Comparison of ENCODE assay signal across 8 cellular contexts in genomic region chr13:76886292-76887061, GRCh38. TPM values are rescaled to one million over a fixed set of nuclear protein-coding genes. Genes with fewer than 3 reads are reported as not detected.
DNase-seq lines count a peak whose midpoint lies in the region; ATAC-seq and TF ChIP-seq lines count a peak whose summit lies in the region.

Gene KCTD12, minus strand, starts transcription at chr13:76886405. Its CDS starts 257 bp downstream, at chr13:76886148.

- no peak within 1 kb of the TSS for H3K27ac Mint-ChIP-seq in nephron progenitor cell

- peak within 1 kb of the TSS; percentile 95 for H3K4me3 ChIP-seq in fibroblast of the aortic adventitia (ENCODE audit: low read depth, low read length)

- H3K27me3 Mint-ChIP-seq in nephron progenitor cell (ENCODE audit: low read depth, poor library complexity): peaks cover 72% of the 10 kb centered on the region

- peak; percentile 65 for ATAC-seq in GM19438 (IDR thresholded peaks at IDR 0.05; ENCODE audit: low read depth, unreplicated experiment)
- ATAC-seq in HG03565 (IDR thresholded peaks at IDR 0.05; ENCODE audit: unreplicated experiment): peak; percentile 53
- ATAC-seq in stimulated activated naive CD8-positive, alpha-beta T cell treated with anti-CD3 and anti-CD28 coated beads, Interleukin-15, Interleukin-2, amounts not matched to agents 100 U/mL and 50 U/mL, for 24 hours: peak; percentile 83

- H3K4me3 Mint-ChIP-seq in nephron progenitor cell: peak within 1 kb of the TSS; percentile 83

- peak; percentile 48 for DNase-seq in CMK (ENCODE audit: low read depth)
- DNase-seq in RKO (ENCODE audit: low spot score): peak; percentile 50
- peak; percentile 58 for DNase-seq in activated effector memory CD4-positive, alpha-beta T cell treated with Interleukin-2 at 50 U/mL for 16 hours
- peak; percentile 84 for DNase-seq in fibroblast of the aortic adventitia (ENCODE audit: low read depth)
- DNase-seq in nephron progenitor cell: peak; percentile 86
- peak; percentile 78 for DNase-seq in stimulated activated naive CD8-positive, alpha-beta T cell treated with anti-CD3 and anti-CD28 coated beads, Interleukin-15, Interleukin-2, amounts not matched to agents 100 U/mL and 50 U/mL, for 24 hours

- H3K36me3 Mint-ChIP-seq in nephron progenitor cell (ENCODE audit: low read depth): no peaks in the 10 kb centered on the region

- no peaks in the 10 kb centered on the region for H3K9me3 Mint-ChIP-seq in nephron progenitor cell

- peak; percentile 29 for TF ChIP-seq CTCF in fibroblast of the aortic adventitia (IDR thresholded peaks at IDR 0.05; ENCODE audit: insufficient read depth, low read length)
- no peak for TF ChIP-seq CTCF in nephron progenitor cell (IDR thresholded peaks at IDR 0.05)

- peaks cover 22% of the 10 kb centered on the region for H3K4me1 Mint-ChIP-seq in nephron progenitor cell

RNA-seq across cellular contexts. Expression of gene KCTD12, which starts in this region (rescaled TPM):
- 62.6 and 176 TPM in 2 replicates for total RNA-seq in fibroblast of the aortic adventitia (ENCODE audit: low replicate concordance)

Comparison
In these comparisons a context has a peak if more than half of its experiments do, and no peak if none do; other contexts are left out.
1. Peak in every context shown above with its lines: DNase-seq, ATAC-seq and H3K4me3 ChIP-seq.